Comparison of ENCODE assay signal across 20 cellular contexts in the genomic region with DNA sequence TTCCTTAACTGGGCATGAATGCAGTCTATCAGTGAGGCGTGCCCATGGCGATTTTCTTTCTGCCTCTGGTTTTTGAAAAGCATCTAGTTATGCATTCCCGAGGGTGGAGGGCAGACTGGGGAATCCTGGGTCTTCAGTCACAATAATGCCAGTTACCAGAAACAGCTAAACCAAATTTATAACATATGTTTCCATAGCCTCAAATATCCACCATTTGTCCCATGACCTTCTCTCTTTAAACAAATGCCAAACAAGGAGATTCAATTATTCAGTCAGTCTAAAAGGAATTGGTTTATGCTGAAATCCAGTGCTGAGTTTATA.
DNase-seq lines count a peak whose midpoint lies in the region; ATAC-seq and TF ChIP-seq lines count a peak whose summit lies in the region.
"Had no signal": no experiment of that assay in that cellular context is flagged by ENCODE, and none has a peak within 500 bp of the region (broad histone marks: within the 10 kb centered on the region; RNA-seq: fewer than 3 reads in every experiment).

No MANE protein-coding gene starts in this region.

- H3K9me3 Mint-ChIP-seq in CD8-positive, alpha-beta T cell, result peaks cover 2% of the 10 kb centered on the region

- no peaks in the 10 kb centered on the region for H3K9me3 ChIP-seq in neuron (ENCODE audit: low read length)
- H3K9me3 ChIP-seq in CD8-positive, alpha-beta T cell (ENCODE audit: low read length), result no peaks in the 10 kb centered on the region
- H3K9me3 ChIP-seq: BE2C had no signal

- no peaks in the 10 kb centered on the region for H3K36me3 Mint-ChIP-seq in CD8-positive, alpha-beta T cell

- peaks cover 15% of the 10 kb centered on the region for H3K4me1 ChIP-seq in neuron (ENCODE audit: insufficient read depth, low read length)
- H3K4me1 ChIP-seq in CD8-positive, alpha-beta T cell (ENCODE audit: insufficient read depth, low read length), result peaks cover 20% of the 10 kb centered on the region
- H3K4me1 ChIP-seq: BE2C had no signal

- peak overlapping the region; percentile 71 for H2AFZ ChIP-seq in neuron (ENCODE audit: low read depth, low read length)

- H3K4me1 Mint-ChIP-seq in CD8-positive, alpha-beta T cell (ENCODE audit: low read depth), result peaks cover 28% of the 10 kb centered on the region

- DNase-seq in AG08396 (ENCODE audit: low spot score) (peak; percentile 46), M059J (ENCODE audit: low read depth) (peak; percentile 32), epidermal melanocyte (ENCODE audit: insufficient read length, low spot score) (peak; percentile 74), UCSD-AML1 (lab: John Stamatoyannopoulos, UW; ENCODE audit: unreplicated experiment) (no peak), T1000 (lab: John Stamatoyannopoulos, UW) (no peak), DMS 273 treated with DMSO at 0.1 percent for 48 hours (lab: John Stamatoyannopoulos, UW) (no peak)
- no peak for DNase-seq in CD8-positive, alpha-beta T cell
- DNase-seq: activated CD4-positive, CD25-positive, alpha-beta regulatory T cell treated with anti-CD3 and anti-CD28 coated beads, Interleukin-2, amount 50 U/mL, for 72 hours; activated T-cell treated with anti-CD3 and anti-CD28 coated beads, Interleukin-2, amount 50 U/mL, for 48 hours; amygdala; BE2C; cortex of kidney; NCI-H1436 treated with DMSO at 0.1 percent for 48 hours; nucleus accumbens; small intestine; stimulated activated naive CD8-positive, alpha-beta T cell treated with anti-CD3 and anti-CD28 coated beads, Interleukin-15, amount 100 ng/mL, for 72 hours had no signal

- intact Hi-C loops in CD8-positive, alpha-beta T cell (cut with DNase I, micrococcal nuclease), result loop anchor here in 1 of 2 experiments (5.0 kb wide), 1 partner anchor 33 kb away; no protein-coding TSS in a partner anchor

- H3K4me3 Mint-ChIP-seq in CD8-positive, alpha-beta T cell, result no peak overlapping the region
- H3K4me3 Mint-ChIP-seq: stimulated activated naive CD8-positive, alpha-beta T cell treated with anti-CD3 and anti-CD28 coated beads, Interleukin-15, amount 100 ng/mL, for 72 hours; T-helper 1 cell treated with Interleukin-12 subunit alpha and Interleukin-12 subunit beta and Interleukin-4 antibody, amounts not matched to agents 30 μg/mL and 1 μg/mL, for 36 hours had no signal

- H3K4me3 ChIP-seq in neuron (ENCODE audit: low read length), result no peak overlapping the region
- no peak overlapping the region for H3K4me3 ChIP-seq in CD8-positive, alpha-beta T cell (ENCODE audit: low read depth, low read length)

- H3K27ac ChIP-seq in CD8-positive, alpha-beta T cell (ENCODE audit: low read depth, low read length), result no peak overlapping the region
- H3K27ac ChIP-seq: HL-60, KMS-11 had no signal

- no peaks in the 10 kb centered on the region for H3K36me3 ChIP-seq in neuron (ENCODE audit: insufficient read depth, low read length)
- H3K36me3 ChIP-seq in CD8-positive, alpha-beta T cell (ENCODE audit: insufficient read depth, low read length), result no peaks in the 10 kb centered on the region
- H3K36me3 ChIP-seq: BE2C had no signal

- POLR2A ChIA-PET in CD8-positive, alpha-beta T cell (lab: Charles Lee), result interaction anchor here (1.3 kb wide), 1 partner anchor 9 kb away, joined by 3 read pairs; no protein-coding TSS in a partner anchor

- CTCF ChIA-PET in CD8-positive, alpha-beta T cell (lab: Charles Lee), result no interaction called here

- no peaks in the 10 kb centered on the region for H3K27me3 Mint-ChIP-seq in CD8-positive, alpha-beta T cell (ENCODE audit: low read depth)
- H3K27me3 Mint-ChIP-seq: stimulated activated naive CD8-positive, alpha-beta T cell treated with anti-CD3 and anti-CD28 coated beads, Interleukin-15, amount 100 ng/mL, for 72 hours had no signal

- no peaks in the 10 kb centered on the region for H3K27me3 ChIP-seq in neuron (ENCODE audit: insufficient read depth, low read length)
- no peaks in the 10 kb centered on the region for H3K27me3 ChIP-seq in CD8-positive, alpha-beta T cell (ENCODE audit: insufficient read depth, low read length)
- H3K27me3 ChIP-seq: BE2C had no signal

- H3K27ac Mint-ChIP-seq in CD8-positive, alpha-beta T cell, result no peak overlapping the region
- H3K27ac Mint-ChIP-seq: stimulated activated naive CD8-positive, alpha-beta T cell treated with anti-CD3 and anti-CD28 coated beads, Interleukin-15, amount 100 ng/mL, for 72 hours; T-helper 1 cell treated with Interleukin-12 subunit alpha and Interleukin-12 subunit beta and Interleukin-4 antibody, amounts not matched to agents 30 μg/mL and 1 μg/mL, for 36 hours had no signal

- TF ChIP-seq CTCF in CD8-positive, alpha-beta T cell (IDR thresholded peaks at IDR 0.05), result no peak

- no peak for ATAC-seq in CD8-positive, alpha-beta T cell
- ATAC-seq: stimulated activated naive CD8-positive, alpha-beta T cell treated with anti-CD3 and anti-CD28 coated beads, Interleukin-15, amount 100 ng/mL, for 72 hours had no signal

Comparison
In these comparisons a context has a peak if more than half of its experiments do, and no peak if none do; other contexts are left out.
1. DNase-seq: peak in AG08396 (single experiment), M059J (single experiment) and epidermal melanocyte (single experiment); none in UCSD-AML1 (single experiment), CD8-positive, alpha-beta T cell (0 of 7), T1000 (single experiment) and DMS 273 treated with DMSO at 0.1 percent for 48 hours (single experiment).